In the genomic region with DNA sequence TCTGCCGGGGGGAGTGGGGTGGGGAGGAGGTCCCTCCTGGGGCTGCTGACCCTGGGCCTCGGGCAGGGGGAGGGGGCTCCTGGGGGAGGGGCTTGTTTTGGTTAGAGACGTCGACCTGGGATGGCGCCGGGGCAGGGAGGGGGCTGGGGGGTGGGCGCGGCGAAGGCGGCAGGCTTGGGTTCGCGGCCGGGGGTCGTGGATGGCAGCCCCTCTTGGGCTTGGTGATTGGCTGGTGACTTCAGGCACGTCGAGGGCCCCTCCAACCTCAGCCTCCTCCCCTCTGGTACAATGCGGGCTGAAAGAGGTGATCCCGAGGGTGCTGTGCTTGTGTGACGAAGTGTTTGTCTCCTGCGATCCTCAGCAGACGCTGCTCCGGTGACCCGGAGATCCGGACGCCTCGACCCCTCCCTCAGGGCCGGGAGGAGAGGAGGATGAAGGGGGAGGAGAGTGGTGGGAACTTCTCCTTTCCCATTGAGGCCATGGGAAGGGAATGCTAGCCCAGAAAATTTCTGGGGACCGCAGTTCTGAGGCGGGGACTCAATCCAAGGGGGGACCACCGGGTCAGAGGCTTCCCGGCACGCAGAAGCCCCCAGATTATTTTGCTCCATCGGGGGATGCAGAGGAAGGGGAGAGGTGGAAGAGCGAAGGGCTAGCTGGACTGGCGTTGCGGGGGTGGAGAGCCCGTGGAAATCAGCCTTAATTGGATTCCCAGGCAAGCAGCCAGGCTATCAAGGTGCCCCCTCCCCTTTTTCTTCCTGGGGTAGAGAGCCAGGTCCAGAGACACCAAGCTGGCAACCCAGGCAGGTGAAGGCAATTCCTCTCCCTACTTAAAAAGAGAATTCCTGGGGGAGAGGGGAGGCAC, we compare ENCODE assay signal across 9 cellular contexts. TPM values are rescaled to one million over a fixed set of nuclear protein-coding genes. Genes with fewer than 3 reads are reported as not detected.
DNase-seq lines count a peak whose midpoint lies in the region; ATAC-seq and TF ChIP-seq lines count a peak whose summit lies in the region.
"Had no signal": no experiment of that assay in that cellular context is flagged by ENCODE, and none has a peak within 500 bp of the region (broad histone marks: within the 10 kb centered on the region; RNA-seq: fewer than 3 reads in every experiment).

No MANE protein-coding gene starts in this region.

- ATAC-seq in GM21619 (IDR thresholded peaks at IDR 0.05; ENCODE audit: unreplicated experiment) (no peak), HG02642 (IDR thresholded peaks at IDR 0.05; ENCODE audit: poor library complexity, unreplicated experiment) (no peak)

- no peak for TF ChIP-seq POLR2A in Peyer's patch (IDR thresholded peaks at IDR 0.05)

- no peak for TF ChIP-seq CTCF in GM12875 (IDR thresholded peaks at IDR 0.05; ENCODE audit: borderline replicate concordance, insufficient read depth, low read depth, low read length)
- no peak for TF ChIP-seq CTCF in Peyer's patch (IDR thresholded peaks at IDR 0.05)
- no peak for TF ChIP-seq CTCF in foreskin fibroblast (IDR thresholded peaks at IDR 0.05; ENCODE audit: low read depth, low read length)
- TF ChIP-seq CTCF in retinal pigment epithelial cell (conservative IDR thresholded peaks at IDR 0.05; ENCODE audit: low read depth, low read length), result no peak

- H3K4me1 ChIP-seq in Peyer's patch, result peaks cover 0 to 44% (median 18%) of the 10 kb centered on the region in 4 donors

- H3K27me3 ChIP-seq in Peyer's patch, result no peaks in the 10 kb centered on the region
- H3K27me3 ChIP-seq: MG63 had no signal

- no peaks in the 10 kb centered on the region for H3K9me3 ChIP-seq in Peyer's patch
- H3K9me3 ChIP-seq: MG63 had no signal

- no peaks in the 10 kb centered on the region for H3K36me3 ChIP-seq in Peyer's patch

- peak overlapping the region in 2 of 4 donors; percentile 30 to 38 for H3K27ac ChIP-seq in Peyer's patch

- DNase-seq in Peyer's patch (no peak), foreskin fibroblast (no peak), retinal pigment epithelial cell (ENCODE audit: low read depth) (no peak), MV-4-11 (lab: John Stamatoyannopoulos, UW) (no peak)
- DNase-seq in activated CD4-positive, alpha-beta T cell treated with anti-CD3 and anti-CD28 coated beads for 48 hours, result no peak
- DNase-seq: MG63 had no signal

- H3K4me3 ChIP-seq in GM12875 (ENCODE audit: low read depth, low read length) (peak overlapping the region; percentile 85), Peyer's patch (peak overlapping the region; percentile 27 to 55 (median 52)), foreskin fibroblast (ENCODE audit: low read depth in 1 of 2, low read length in 2 of 2) (peak overlapping the region; percentile 10 to 52), retinal pigment epithelial cell (ENCODE audit: low read length) (peak overlapping the region; percentile 64)
- H3K4me3 ChIP-seq: MG63 had no signal

RNA-seq across cellular contexts. Expression of a gene that starts 44.0 kb away (rescaled TPM):
- total RNA-seq in Peyer's patch, result 10 to 100 TPM; 12.8 to 51.2 (median 47.6) TPM

Comparison
In these comparisons a context has a peak if more than half of its experiments do, and no peak if none do; other contexts are left out.
1. H3K4me3 ChIP-seq: peak in every context shown above with its lines; median percentile 85 in GM12875; 64 in retinal pigment epithelial cell; 52 in Peyer's patch; 31 in foreskin fibroblast.